ENCODE assay signal across 11 cellular contexts in the genomic region with DNA sequence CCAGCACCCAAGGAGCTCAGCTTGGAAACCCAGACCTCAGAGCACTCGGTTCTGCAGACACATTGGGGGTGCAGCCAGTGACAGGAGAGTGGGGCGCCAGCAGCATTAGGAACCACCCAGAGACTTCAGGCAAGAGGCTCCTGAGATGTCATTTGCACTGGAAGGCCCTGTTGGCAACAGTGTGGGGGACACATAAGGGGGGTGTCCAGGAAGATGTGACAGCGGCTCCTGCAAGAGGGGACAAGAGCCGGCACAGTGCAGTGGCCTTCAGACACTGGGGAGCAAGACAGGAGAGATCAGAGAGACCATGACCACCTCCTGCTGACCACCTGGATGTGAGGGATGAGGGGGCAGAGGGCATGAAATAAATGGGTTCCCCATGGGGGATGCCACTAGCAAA.
"Had no signal": no experiment of that assay in that cellular context is flagged by ENCODE, and none has a peak within 500 bp of the region (broad histone marks: within the 10 kb centered on the region; RNA-seq: fewer than 3 reads in every experiment).

No MANE protein-coding gene starts in this region.

- H3K4me3 Mint-ChIP-seq: activated naive CD8-positive, alpha-beta T cell treated with anti-CD3 and anti-CD28 coated beads for 36 hours; naive thymus-derived CD4-positive, alpha-beta T cell; neural crest cell; stimulated activated naive CD8-positive, alpha-beta T cell treated with anti-CD3 and anti-CD28 coated beads, Interleukin-15, Interleukin-2, amounts not matched to agents 100 ng/mL and 50 ng/mL, for 24 hours; T-cell; T-helper 2 cell treated with Interferon-gamma antibody and Interleukin-4, amounts not matched to agents 5 μg/mL and 100 μg/mL, for 36 hours had no signal

- H3K9me3 Mint-ChIP-seq: activated naive CD8-positive, alpha-beta T cell treated with anti-CD3 and anti-CD28 coated beads for 36 hours; neural crest cell; stimulated activated naive CD8-positive, alpha-beta T cell treated with anti-CD3 and anti-CD28 coated beads, Interleukin-15, Interleukin-2, amounts not matched to agents 100 ng/mL and 50 ng/mL, for 24 hours; T-cell; T-helper 2 cell treated with Interferon-gamma antibody and Interleukin-4, amounts not matched to agents 5 μg/mL and 100 μg/mL, for 36 hours had no signal

- H3K27ac Mint-ChIP-seq: activated naive CD8-positive, alpha-beta T cell treated with anti-CD3 and anti-CD28 coated beads for 36 hours; naive thymus-derived CD4-positive, alpha-beta T cell; stimulated activated naive CD8-positive, alpha-beta T cell treated with anti-CD3 and anti-CD28 coated beads, Interleukin-15, Interleukin-2, amounts not matched to agents 100 ng/mL and 50 ng/mL, for 24 hours; T-cell; T-helper 2 cell treated with Interferon-gamma antibody and Interleukin-4, amounts not matched to agents 5 μg/mL and 100 μg/mL, for 36 hours had no signal

- H3K4me1 Mint-ChIP-seq: T-cell had no signal

- H3K27me3 ChIP-seq: foreskin keratinocyte had no signal

- DNase-seq: activated naive CD8-positive, alpha-beta T cell treated with anti-CD3 and anti-CD28 coated beads for 36 hours; activated T-cell treated with anti-CD3 and anti-CD28 coated beads, Interleukin-2, amount 50 U/mL, for 1 hour; effector memory CD4-positive, alpha-beta T cell; foreskin keratinocyte; naive thymus-derived CD4-positive, alpha-beta T cell; stimulated activated CD4-positive, alpha-beta T cell treated with anti-CD3 and anti-CD28 coated beads, Interleukin-4, amount 100 ng/mL, for 1 hour; T-cell; trophoblast cell had no signal

- H3K36me3 Mint-ChIP-seq: activated naive CD8-positive, alpha-beta T cell treated with anti-CD3 and anti-CD28 coated beads for 36 hours; T-cell had no signal

- H3K27ac ChIP-seq: foreskin keratinocyte had no signal

- H3K27me3 Mint-ChIP-seq: activated naive CD8-positive, alpha-beta T cell treated with anti-CD3 and anti-CD28 coated beads for 36 hours; naive thymus-derived CD4-positive, alpha-beta T cell; stimulated activated naive CD8-positive, alpha-beta T cell treated with anti-CD3 and anti-CD28 coated beads, Interleukin-15, Interleukin-2, amounts not matched to agents 100 ng/mL and 50 ng/mL, for 24 hours; T-cell had no signal

- ATAC-seq: foreskin keratinocyte, T-cell had no signal
